ENCODE assay signal across 21 cellular contexts in the genomic region with DNA sequence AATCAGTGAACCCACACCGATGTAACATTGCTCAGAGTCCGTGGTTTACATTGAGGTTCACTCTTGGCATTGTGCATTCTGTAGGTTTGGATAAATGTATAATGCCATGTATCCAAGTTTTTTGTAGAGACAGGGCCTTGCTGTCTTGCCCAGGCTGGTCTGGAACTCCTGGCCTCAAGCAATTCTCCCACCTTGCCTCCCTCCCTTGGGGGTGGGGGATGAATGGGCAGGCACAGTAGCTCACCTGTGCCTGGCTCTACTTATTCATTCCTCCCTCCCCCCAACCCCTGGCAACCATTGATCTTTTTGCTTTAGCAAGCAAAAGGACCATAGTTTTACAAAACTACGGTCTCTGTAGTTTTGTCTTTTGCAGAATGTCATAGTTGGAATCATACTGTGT.
DNase-seq lines count a peak whose midpoint lies in the region; ATAC-seq, FAIRE-seq and TF ChIP-seq lines count a peak whose summit lies in the region.
"Had no signal": no experiment of that assay in that cellular context is flagged by ENCODE, and none has a peak within 500 bp of the region (broad histone marks: within the 10 kb centered on the region; RNA-seq: fewer than 3 reads in every experiment).

No MANE protein-coding gene starts in this region.

- peak overlapping the region; percentile 97 for H3K27ac ChIP-seq in HUES6 (ENCODE audit: low read depth, low read length)
- H3K27ac ChIP-seq in caudate nucleus (ENCODE audit: low read depth, low read length): peak overlapping the region; percentile 95
- H3K27ac ChIP-seq in keratinocyte (ENCODE audit: control insufficient read depth, insufficient read depth, low read length): peak overlapping the region; percentile 46
- peak overlapping the region; percentile 22 to 59 for H3K27ac ChIP-seq in tibial artery
- H3K27ac ChIP-seq in aorta (ENCODE audit: low read depth in 1 of 2, low read length in 2 of 2): peak overlapping the region in 1 of 2 donors; percentile 15
- H3K27ac ChIP-seq: lower lobe of right lung had no signal

- no peak for ATAC-seq in aorta (ENCODE audit: low FRiP score)
- ATAC-seq: activated CD4-positive, CD25-positive, alpha-beta regulatory T cell treated with anti-CD3 and anti-CD28 coated beads, Interleukin-2, amount 50 U/mL, for 24 hours; activated CD8-positive, alpha-beta T cell treated with anti-CD3 and anti-CD28 coated beads for 36 hours; lower lobe of right lung had no signal

- H3K9me3 ChIP-seq in HUES6 (ENCODE audit: control insufficient read depth, insufficient read depth, low read depth, low read length) (peaks cover 22% of the 10 kb centered on the region; the same call in 1 of the 2 replicates), keratinocyte (ENCODE audit: control insufficient read depth, low read depth, low read length) (no peaks in the 10 kb centered on the region), tibial artery (no peaks in the 10 kb centered on the region), aorta (ENCODE audit: control insufficient read depth, low read length) (no peaks in the 10 kb centered on the region)
- H3K9me3 ChIP-seq: lower lobe of right lung had no signal

- FAIRE-seq in keratinocyte (lab: Jason Lieb, UNC): peak; percentile 53
- FAIRE-seq: endothelial cell of umbilical vein, islet of Langerhans had no signal

- in situ Hi-C loops in G401 (cut with HindIII; ENCODE audit: low sequenced_read_pairs): no loop called here

- dilution Hi-C loops in keratinocyte (cut with MboI; ENCODE audit: extremely low pct_ligation_motif_present, low sequenced_read_pairs): no loop called here

- H3K9ac ChIP-seq in HUES6 (ENCODE audit: low read length): peak overlapping the region; percentile 35
- no peak overlapping the region for H3K9ac ChIP-seq in keratinocyte (ENCODE audit: control insufficient read depth, extremely low read depth, insufficient read depth, low read length)

- peak overlapping the region; percentile 19 for H3K4me2 ChIP-seq in keratinocyte (ENCODE audit: control insufficient read depth, extremely low read depth, insufficient read depth, low read depth, low read length)

- WGBS in aorta, 2 donors: 85 to 86% methylated on average over 3 of the region's 3 CpGs

- peaks cover 26% of the 10 kb centered on the region for H3K79me2 ChIP-seq in keratinocyte (ENCODE audit: control insufficient read depth, insufficient read depth, low read length)

- peaks cover 4% of the 10 kb centered on the region for H4K20me1 ChIP-seq in keratinocyte (ENCODE audit: control insufficient read depth, extremely low read depth, insufficient read depth, low read length)

- TF ChIP-seq CTCF in keratinocyte (optimal IDR thresholded peaks at IDR 0.05 in 1 of 3, IDR thresholded peaks at IDR 0.05 in 1 of 3, conservative IDR thresholded peaks at IDR 0.05 in 1 of 3; ENCODE audit: extremely low read depth in 1 of 3, insufficient read depth in 2 of 3, low read length in 3 of 3) (no peak), tibial artery (IDR thresholded peaks at IDR 0.05) (no peak)

- H3K4me1 ChIP-seq in HUES6 (ENCODE audit: control insufficient read depth, insufficient read depth, low read length) (peaks cover 41% of the 10 kb centered on the region), keratinocyte (ENCODE audit: control insufficient read depth, extremely low read depth, insufficient read depth, low read length) (peaks cover 24% of the 10 kb centered on the region), tibial artery (peaks cover 0 to 76% (median 23%) of the 10 kb centered on the region in 4 donors), aorta (ENCODE audit: control insufficient read depth in 1 of 2, insufficient read depth in 2 of 2, low read length in 2 of 2) (peaks cover 4 to 8% of the 10 kb centered on the region in 2 donors)
- H3K4me1 ChIP-seq: lower lobe of right lung had no signal

- intact Hi-C loops in tibial artery (cut with DNase I; ENCODE audit: low total_unique reads): no loop called here
- intact Hi-C loops in aorta (cut with DNase I): no loop called here

- H3K4me3 ChIP-seq in HUES6 (ENCODE audit: low read depth, low read length): 0 out of 2 replicates have a peak overlapping the region, but pooled peaks have one; percentile 39
- no peak overlapping the region for H3K4me3 ChIP-seq in keratinocyte (ENCODE audit: control insufficient read depth in 2 of 3, extremely low read depth in 1 of 3, insufficient read depth in 2 of 3, low read depth in 1 of 3, low read length in 3 of 3)
- H3K4me3 ChIP-seq in tibial artery: no peak overlapping the region
- H3K4me3 ChIP-seq in aorta (ENCODE audit: low read length in 2 of 2): no peak overlapping the region
- H3K4me3 ChIP-seq: lower lobe of right lung had no signal

- no peaks in the 10 kb centered on the region; the same call in 1 of the 2 replicates for H3K36me3 ChIP-seq in HUES6 (ENCODE audit: control insufficient read depth, insufficient read depth, low read length)
- no peaks in the 10 kb centered on the region for H3K36me3 ChIP-seq in keratinocyte (ENCODE audit: control insufficient read depth in 2 of 2, extremely low read depth in 1 of 2, insufficient read depth in 2 of 2, low read length in 2 of 2)
- no peaks in the 10 kb centered on the region for H3K36me3 ChIP-seq in tibial artery
- H3K36me3 ChIP-seq in aorta (ENCODE audit: control insufficient read depth in 1 of 2, insufficient read depth in 2 of 2, low read length in 1 of 2): no peaks in the 10 kb centered on the region
- H3K36me3 ChIP-seq: lower lobe of right lung had no signal

- H3K27me3 ChIP-seq in HUES6 (ENCODE audit: control insufficient read depth, insufficient read depth, low read length): no peaks in the 10 kb centered on the region
- no peaks in the 10 kb centered on the region for H3K27me3 ChIP-seq in keratinocyte (ENCODE audit: control insufficient read depth, extremely low read depth, insufficient read depth, low read length)
- no peaks in the 10 kb centered on the region for H3K27me3 ChIP-seq in tibial artery
- no peaks in the 10 kb centered on the region for H3K27me3 ChIP-seq in aorta (ENCODE audit: control insufficient read depth in 1 of 2, insufficient read depth in 2 of 2, low read length in 1 of 2)

- peaks cover 5% of the 10 kb centered on the region for H3K9me1 ChIP-seq in keratinocyte (ENCODE audit: control insufficient read depth, extremely low read depth, insufficient read depth, low read length)

- H2AFZ ChIP-seq in keratinocyte (ENCODE audit: control insufficient read depth, low read length): no peak overlapping the region

- DNase-seq in caudate nucleus (lab: John Stamatoyannopoulos, UW) (no peak), keratinocyte (ENCODE audit: low read depth, low spot score) (no peak), tibial artery (no peak), G401 (ENCODE audit: low spot score) (no peak), AML-193 (lab: John Stamatoyannopoulos, UW) (no peak), aorta (no peak)
- DNase-seq: activated CD8-positive, alpha-beta T cell treated with anti-CD3 and anti-CD28 coated beads for 36 hours; activated naive CD4-positive, alpha-beta T cell treated with anti-CD3 and anti-CD28 coated beads, Interleukin-2, amount 10 ng/mL, durations not matched to agents 7 days and 5 days; activated T-cell treated with anti-CD3 and anti-CD28 coated beads, Interleukin-2, amount 50 U/mL, for 1 hour; CD4-positive, alpha-beta memory T cell; GF-D8; GOT3; lower lobe of right lung; NCI-H1092 treated with DMSO at 0.1 percent for 48 hours; NCI-H510A treated with DMSO at 0.1 percent for 48 hours; NK-92 treated with Interleukin-12 subunit alpha and Interleukin-12 subunit beta, amount 100 ng/mL, for 24 hours; T1000 had no signal
